Comparison of ENCODE assay signal across 9 cellular contexts in genomic region chr3:30613135-30613825, GRCh38. TPM values are rescaled to one million over a fixed set of nuclear protein-coding genes. Genes with fewer than 3 reads are reported as not detected.
A peak's percentile ranks its signal among the peaks of the same experiment; 100 is the strongest.
DNase-seq lines count a peak whose midpoint lies in the region; ATAC-seq and TF ChIP-seq lines count a peak whose summit lies in the region.
"Had no signal": no experiment of that assay in that cellular context is flagged by ENCODE, and none has a peak within 500 bp of the region (broad histone marks: within the 10 kb centered on the region; RNA-seq: fewer than 3 reads in every experiment).

No MANE protein-coding gene starts in this region.

- H3K36me3 ChIP-seq in right atrium auricular region (peaks cover 4% of the 10 kb centered on the region), thoracic aorta (no peaks in the 10 kb centered on the region)

- H3K4me1 Mint-ChIP-seq in activated CD4-positive, alpha-beta T cell treated with anti-CD3 and anti-CD28 coated beads, Interleukin-2, amount 10 ng/mL, durations not matched to agents 7 days and 5 days = peaks cover 77% of the 10 kb centered on the region
- H3K4me1 Mint-ChIP-seq in activated T-helper 1 cell treated with anti-CD3 and anti-CD28 coated beads, Interleukin-12 subunit alpha, Interleukin-12 subunit beta, Interleukin-2, Interleukin-4 antibody, amounts not matched to agents 30 ng/mL and 10 ng/mL and 1 ng/mL, durations not matched to agents 14 hours and 24 hours and 36 hours (ENCODE audit: low read depth) = peaks cover 95% of the 10 kb centered on the region

- no peaks in the 10 kb centered on the region for H3K9me3 Mint-ChIP-seq in activated CD4-positive, alpha-beta T cell treated with anti-CD3 and anti-CD28 coated beads, Interleukin-2, amount 10 ng/mL, durations not matched to agents 7 days and 5 days
- no peaks in the 10 kb centered on the region for H3K9me3 Mint-ChIP-seq in activated T-helper 1 cell treated with anti-CD3 and anti-CD28 coated beads, Interleukin-12 subunit alpha, Interleukin-12 subunit beta, Interleukin-2, Interleukin-4 antibody, amounts not matched to agents 30 ng/mL and 10 ng/mL and 1 ng/mL, durations not matched to agents 14 hours and 24 hours and 36 hours

- peaks cover 0 to 83% of the 10 kb centered on the region in 2 donors for H3K4me1 ChIP-seq in right atrium auricular region
- H3K4me1 ChIP-seq in thoracic aorta (ENCODE audit: control insufficient read depth in 1 of 2, low read depth in 2 of 2) = peaks cover 69 to 83% of the 10 kb centered on the region in 2 donors

- H3K36me3 Mint-ChIP-seq in activated CD4-positive, alpha-beta T cell treated with anti-CD3 and anti-CD28 coated beads, Interleukin-2, amount 10 ng/mL, durations not matched to agents 7 days and 5 days (ENCODE audit: low read depth) = peaks cover 76% of the 10 kb centered on the region
- peaks cover 51% of the 10 kb centered on the region for H3K36me3 Mint-ChIP-seq in activated T-helper 1 cell treated with anti-CD3 and anti-CD28 coated beads, Interleukin-12 subunit alpha, Interleukin-12 subunit beta, Interleukin-2, Interleukin-4 antibody, amounts not matched to agents 30 ng/mL and 10 ng/mL and 1 ng/mL, durations not matched to agents 14 hours and 24 hours and 36 hours (ENCODE audit: low read depth)

- H3K4me3 ChIP-seq in right atrium auricular region = no peak overlapping the region
- H3K4me3 ChIP-seq in thoracic aorta = peak overlapping the region; percentile 3
- H3K4me3 ChIP-seq: K562 had no signal

- H3K27ac Mint-ChIP-seq in activated CD4-positive, alpha-beta T cell treated with anti-CD3 and anti-CD28 coated beads, Interleukin-2, amount 10 ng/mL, durations not matched to agents 7 days and 5 days = peak overlapping the region; percentile 88
- peak overlapping the region; percentile 93 for H3K27ac Mint-ChIP-seq in activated T-helper 1 cell treated with anti-CD3 and anti-CD28 coated beads, Interleukin-12 subunit alpha, Interleukin-12 subunit beta, Interleukin-2, Interleukin-4 antibody, amounts not matched to agents 30 ng/mL and 10 ng/mL and 1 ng/mL, durations not matched to agents 14 hours and 24 hours and 36 hours

- intact Hi-C loops in activated T-helper 1 cell treated with anti-CD3 and anti-CD28 coated beads, Interleukin-12 subunit alpha, Interleukin-12 subunit beta, Interleukin-2, Interleukin-4 antibody, amounts not matched to agents 30 ng/mL and 10 ng/mL and 1 ng/mL, durations not matched to agents 14 hours and 24 hours and 36 hours (cut with micrococcal nuclease) = no loop called here

- H3K27me3 Mint-ChIP-seq in activated CD4-positive, alpha-beta T cell treated with anti-CD3 and anti-CD28 coated beads, Interleukin-2, amount 10 ng/mL, durations not matched to agents 7 days and 5 days = no peaks in the 10 kb centered on the region
- no peaks in the 10 kb centered on the region for H3K27me3 Mint-ChIP-seq in activated T-helper 1 cell treated with anti-CD3 and anti-CD28 coated beads, Interleukin-12 subunit alpha, Interleukin-12 subunit beta, Interleukin-2, Interleukin-4 antibody, amounts not matched to agents 30 ng/mL and 10 ng/mL and 1 ng/mL, durations not matched to agents 14 hours and 24 hours and 36 hours (ENCODE audit: insufficient read depth)

- H3K27ac ChIP-seq in right atrium auricular region (peak overlapping the region; percentile 99), thoracic aorta (peak overlapping the region in 1 of 2 donors; percentile 37)

- H3K9me3 ChIP-seq in right atrium auricular region (no peaks in the 10 kb centered on the region), thoracic aorta (no peaks in the 10 kb centered on the region)

- POLR2A ChIA-PET in activated CD4-positive, alpha-beta T cell treated with anti-CD3 and anti-CD28 coated beads, Interleukin-2, amount 10 ng/mL, durations not matched to agents 7 days and 5 days (lab: Charles Lee) = no interaction called here

- H3K27me3 ChIP-seq in right atrium auricular region (no peaks in the 10 kb centered on the region), thoracic aorta (replicated peaks; ENCODE audit: insufficient read depth) (no peaks in the 10 kb centered on the region)

- no peak for DNase-seq in activated CD4-positive, alpha-beta T cell treated with anti-CD3 and anti-CD28 coated beads, Interleukin-2, amount 10 ng/mL, durations not matched to agents 7 days and 5 days
- no peak for DNase-seq in activated CD4-positive, alpha-beta T cell treated with anti-CD3 and anti-CD28 coated beads for 48 hours
- no peak for DNase-seq in activated T-helper 1 cell treated with anti-CD3 and anti-CD28 coated beads, Interleukin-12 subunit alpha, Interleukin-12 subunit beta, Interleukin-2, Interleukin-4 antibody, amounts not matched to agents 30 ng/mL and 10 ng/mL and 1 ng/mL, durations not matched to agents 14 hours and 24 hours and 36 hours (ENCODE audit: low spot score)
- DNase-seq in right atrium auricular region (ENCODE audit: low spot score) (no peak), thoracic aorta (ENCODE audit: low spot score) (no peak), putamen (ENCODE audit: low spot score) (no peak), DMS 273 (lab: John Stamatoyannopoulos, UW; ENCODE audit: unreplicated experiment) (no peak), amygdala (lab: John Stamatoyannopoulos, UW) (no peak)

- no peak for TF ChIP-seq CTCF in right atrium auricular region (IDR thresholded peaks at IDR 0.05)
- TF ChIP-seq CTCF in thoracic aorta (IDR thresholded peaks at IDR 0.05) = no peak

- peak overlapping the region; percentile 87 for H3K4me3 Mint-ChIP-seq in activated CD4-positive, alpha-beta T cell treated with anti-CD3 and anti-CD28 coated beads, Interleukin-2, amount 10 ng/mL, durations not matched to agents 7 days and 5 days
- peak overlapping the region; percentile 97 for H3K4me3 Mint-ChIP-seq in activated T-helper 1 cell treated with anti-CD3 and anti-CD28 coated beads, Interleukin-12 subunit alpha, Interleukin-12 subunit beta, Interleukin-2, Interleukin-4 antibody, amounts not matched to agents 30 ng/mL and 10 ng/mL and 1 ng/mL, durations not matched to agents 14 hours and 24 hours and 36 hours

- CTCF ChIA-PET in activated CD4-positive, alpha-beta T cell treated with anti-CD3 and anti-CD28 coated beads, Interleukin-2, amount 10 ng/mL, durations not matched to agents 7 days and 5 days (lab: Charles Lee) = interaction anchor here (0.6 to 2.5 kb wide), 3 partner anchors 16 to 728 kb away, joined by 3 to 9 read pairs (median 6); no protein-coding TSS in a partner anchor

- ATAC-seq in thoracic aorta (ENCODE audit: insufficient number of reproducible peaks, low FRiP score, low read depth) = no peak
- ATAC-seq: K562 had no signal

RNA-seq across cellular contexts. Expression of gene TGFBR2, which starts 6.9 kb away (rescaled TPM):
- 10 to 100 TPM; 74.4 to 77.8 TPM for total RNA-seq in activated CD4-positive, alpha-beta T cell treated with anti-CD3 and anti-CD28 coated beads, Interleukin-2, amount 10 ng/mL, durations not matched to agents 7 days and 5 days
- 58.2 and 59.6 TPM in 2 replicates for total RNA-seq in activated T-helper 1 cell treated with anti-CD3 and anti-CD28 coated beads, Interleukin-12 subunit alpha, Interleukin-12 subunit beta, Interleukin-2, Interleukin-4 antibody, amounts not matched to agents 30 ng/mL and 10 ng/mL and 1 ng/mL, durations not matched to agents 14 hours and 24 hours and 36 hours
- total RNA-seq in right atrium auricular region = 100 to 1,000 TPM; 205 to 210 TPM
- total RNA-seq in thoracic aorta = 100 to 1,000 TPM; 250 to 355 TPM
